ENCODE assay signal across 1 cellular context in genomic region chr19:20247016-20247683, GRCh38.
TF ChIP-seq lines count a peak whose summit lies in the region.

No MANE protein-coding gene starts in this region.

TF ChIP-seq in GM12878, 131 proteins besides CTCF, POLR2A, EP300 and RAD21 (continued from another document):
- TF ChIP-seq PRDM15 (CRISPR knock-in tag; IDR thresholded peaks at IDR 0.05), result no peak
TF ChIP-seq in GM12878: peak in this region for 0.
